Comparison of ENCODE assay signal across 10 cellular contexts in genomic region chr10:14751576-14752330, GRCh38. TPM values are rescaled to one million over a fixed set of nuclear protein-coding genes. Genes with fewer than 3 reads are reported as not detected.
DNase-seq lines count a peak whose midpoint lies in the region; ATAC-seq and TF ChIP-seq lines count a peak whose summit lies in the region.
"Had no signal": no experiment of that assay in that cellular context is flagged by ENCODE, and none has a peak within 500 bp of the region (broad histone marks: within the 10 kb centered on the region; RNA-seq: fewer than 3 reads in every experiment).

No MANE protein-coding gene starts in this region.

- H3K4me1 ChIP-seq in mucosa of rectum (ENCODE audit: control insufficient read depth in 2 of 2, insufficient read depth in 2 of 2, low read length in 2 of 2) = peaks cover 6 to 15% of the 10 kb centered on the region in 2 donors

- H3K27me3 ChIP-seq in mucosa of rectum (ENCODE audit: control insufficient read depth in 2 of 2, insufficient read depth in 2 of 2, low read length in 2 of 2) = no peaks in the 10 kb centered on the region

- no peak for TF ChIP-seq CTCF in AG10803 (conservative IDR thresholded peaks at IDR 0.05; ENCODE audit: low read length)
- no peak for TF ChIP-seq CTCF in coronary artery (IDR thresholded peaks at IDR 0.05)

- ATAC-seq in HG03354 (IDR thresholded peaks at IDR 0.05; ENCODE audit: poor library complexity, severe bottlenecking, unreplicated experiment) (peak; percentile 55), GM19467 (IDR thresholded peaks at IDR 0.05; ENCODE audit: unreplicated experiment) (no peak), GM18517 (IDR thresholded peaks at IDR 0.05; ENCODE audit: unreplicated experiment) (no peak)
- ATAC-seq: activated T-helper 17 cell treated with anti-CD3 and anti-CD28 coated beads, Interleukin-2, amount 50 U/mL, for 72 hours had no signal

- H3K27me3 Mint-ChIP-seq in activated CD4-positive, alpha-beta T cell treated with anti-CD3 and anti-CD28 coated beads, Interleukin-2, amount 10 ng/mL, durations not matched to agents 24 days and 14 days = peaks cover 5% of the 10 kb centered on the region
- H3K27me3 Mint-ChIP-seq: activated T-helper 17 cell treated with anti-CD3 and anti-CD28 coated beads, Interleukin-2, amount 50 U/mL, for 72 hours had no signal

- H3K4me1 Mint-ChIP-seq in activated CD4-positive, alpha-beta T cell treated with anti-CD3 and anti-CD28 coated beads, Interleukin-2, amount 10 ng/mL, durations not matched to agents 24 days and 14 days = peaks cover 2% of the 10 kb centered on the region
- H3K4me1 Mint-ChIP-seq: activated T-helper 17 cell treated with anti-CD3 and anti-CD28 coated beads, Interleukin-2, amount 50 U/mL, for 72 hours had no signal

- no peaks in the 10 kb centered on the region for H3K36me3 ChIP-seq in mucosa of rectum (ENCODE audit: control insufficient read depth in 2 of 2, insufficient read depth in 2 of 2, low read length in 2 of 2)

- no peak overlapping the region for H3K4me3 Mint-ChIP-seq in activated CD4-positive, alpha-beta T cell treated with anti-CD3 and anti-CD28 coated beads, Interleukin-2, amount 10 ng/mL, durations not matched to agents 24 days and 14 days
- H3K4me3 Mint-ChIP-seq: activated T-helper 17 cell treated with anti-CD3 and anti-CD28 coated beads, Interleukin-2, amount 50 U/mL, for 72 hours; neural crest cell had no signal

- no peaks in the 10 kb centered on the region for H3K9me3 ChIP-seq in mucosa of rectum (ENCODE audit: control insufficient read depth in 2 of 2, low read length in 2 of 2)

- H3K9ac ChIP-seq in mucosa of rectum (ENCODE audit: low read depth in 1 of 2, low read length in 2 of 2) = no peak overlapping the region

- DNase-seq in AG10803 (ENCODE audit: low read depth) (peak; percentile 54), coronary artery (ENCODE audit: low spot score) (peak; percentile 80)
- DNase-seq in activated CD4-positive, alpha-beta T cell treated with anti-CD3 and anti-CD28 coated beads, Interleukin-2, amount 10 ng/mL, durations not matched to agents 24 days and 14 days = no peak
- DNase-seq in stimulated activated CD4-positive, alpha-beta T cell treated with anti-CD3 and anti-CD28 coated beads, Interleukin-4, amount 100 ng/mL, for 4 hours = no peak

- H3K4me3 ChIP-seq in AG10803 (ENCODE audit: low read length) (no peak overlapping the region), coronary artery (no peak overlapping the region), mucosa of rectum (ENCODE audit: low read length in 2 of 2) (no peak overlapping the region)

- H3K9me3 Mint-ChIP-seq in activated CD4-positive, alpha-beta T cell treated with anti-CD3 and anti-CD28 coated beads, Interleukin-2, amount 10 ng/mL, durations not matched to agents 24 days and 14 days = peaks cover 2% of the 10 kb centered on the region
- H3K9me3 Mint-ChIP-seq: activated T-helper 17 cell treated with anti-CD3 and anti-CD28 coated beads, Interleukin-2, amount 50 U/mL, for 72 hours had no signal

- intact Hi-C loops in activated CD4-positive, alpha-beta T cell treated with anti-CD3 and anti-CD28 coated beads, Interleukin-2, amount 10 ng/mL, durations not matched to agents 24 days and 14 days (cut with micrococcal nuclease) = no loop called here

- H3K27ac ChIP-seq in coronary artery (peak overlapping the region; percentile 69 to 79), mucosa of rectum (ENCODE audit: low read depth in 2 of 2, low read length in 2 of 2) (peak overlapping the region; percentile 63 to 64)

- H3K27ac Mint-ChIP-seq in activated CD4-positive, alpha-beta T cell treated with anti-CD3 and anti-CD28 coated beads, Interleukin-2, amount 10 ng/mL, durations not matched to agents 24 days and 14 days = no peak overlapping the region
- H3K27ac Mint-ChIP-seq: activated T-helper 17 cell treated with anti-CD3 and anti-CD28 coated beads, Interleukin-2, amount 50 U/mL, for 72 hours had no signal

- H3K36me3 Mint-ChIP-seq in activated CD4-positive, alpha-beta T cell treated with anti-CD3 and anti-CD28 coated beads, Interleukin-2, amount 10 ng/mL, durations not matched to agents 24 days and 14 days (ENCODE audit: low read depth) = no peaks in the 10 kb centered on the region

RNA-seq across cellular contexts. Expression of gene FAM107B, which starts 22.9 kb away (rescaled TPM):
- 103 and 113 TPM in 2 replicates for total RNA-seq in activated CD4-positive, alpha-beta T cell treated with anti-CD3 and anti-CD28 coated beads, Interleukin-2, amount 10 ng/mL, durations not matched to agents 24 days and 14 days

Comparison
In these comparisons a context has a peak if more than half of its experiments do, and no peak if none do; other contexts are left out.
1. DNase-seq: peak in AG10803 (single experiment) and coronary artery (single experiment); none in activated CD4-positive, alpha-beta T cell treated with anti-CD3 and anti-CD28 coated beads, Interleukin-2, amount 10 ng/mL, durations not matched to agents 24 days and 14 days (single experiment) and stimulated activated CD4-positive, alpha-beta T cell treated with anti-CD3 and anti-CD28 coated beads, Interleukin-4, amount 100 ng/mL, for 4 hours (0 of 2).